ENCODE assay signal across 9 cellular contexts in the genomic region with DNA sequence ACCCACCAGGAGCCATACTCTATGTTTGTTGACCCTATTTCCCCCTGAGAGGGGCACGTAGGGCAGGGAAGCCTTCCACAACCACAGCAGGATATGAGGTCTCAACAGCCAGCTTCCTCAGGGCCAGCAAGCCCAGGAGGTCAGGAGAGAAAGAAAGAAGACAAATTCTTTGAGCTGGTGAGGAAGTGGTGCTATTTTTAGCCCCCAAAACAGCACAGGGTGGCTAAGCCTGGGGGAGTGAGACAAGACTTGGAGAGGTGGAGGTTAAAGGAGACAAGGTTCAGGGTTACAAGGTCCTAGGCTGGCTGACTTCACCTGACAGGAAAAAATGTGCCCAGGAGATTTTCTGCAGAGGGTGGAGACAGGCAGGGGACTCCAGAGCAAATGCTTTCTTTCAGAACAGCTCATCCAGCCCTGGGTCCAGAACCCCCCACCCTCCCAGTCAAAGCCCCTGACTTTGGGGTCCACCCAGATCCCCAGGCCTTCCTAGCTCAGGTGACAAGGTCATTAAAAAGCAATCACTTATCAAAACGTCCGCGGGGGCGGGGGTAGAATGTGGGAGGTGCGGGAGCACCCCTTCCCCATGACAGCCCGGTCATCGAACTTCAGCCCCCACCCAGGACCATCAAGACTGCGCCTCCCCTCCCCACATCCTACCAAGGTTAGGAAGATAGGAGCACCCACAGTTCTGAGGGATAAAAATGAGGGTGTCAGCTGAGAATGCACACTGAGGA. TPM values are rescaled to one million over a fixed set of nuclear protein-coding genes. Genes with fewer than 3 reads are reported as not detected.
DNase-seq lines count a peak whose midpoint lies in the region; ATAC-seq and TF ChIP-seq lines count a peak whose summit lies in the region.
"Had no signal": no experiment of that assay in that cellular context is flagged by ENCODE, and none has a peak within 500 bp of the region (broad histone marks: within the 10 kb centered on the region; RNA-seq: fewer than 3 reads in every experiment).

No MANE protein-coding gene starts in this region.

- peak overlapping the region; percentile 29 for H3K27ac Mint-ChIP-seq in stimulated activated naive CD8-positive, alpha-beta T cell treated with anti-CD3 and anti-CD28 coated beads, Interleukin-15, Interleukin-2, amounts not matched to agents 100 ng/mL and 50 ng/mL, for 24 hours
- H3K27ac Mint-ChIP-seq in activated naive CD8-positive, alpha-beta T cell treated with anti-CD3 and anti-CD28 coated beads, Interleukin-2, amount 10 ng/mL, durations not matched to agents 7 days and 5 days, result peak overlapping the region; percentile 91

- H3K36me3 Mint-ChIP-seq in stimulated activated naive CD8-positive, alpha-beta T cell treated with anti-CD3 and anti-CD28 coated beads, Interleukin-15, Interleukin-2, amounts not matched to agents 100 ng/mL and 50 ng/mL, for 24 hours (ENCODE audit: low read depth), result peaks cover 5% of the 10 kb centered on the region
- peaks cover 12% of the 10 kb centered on the region for H3K36me3 Mint-ChIP-seq in activated naive CD8-positive, alpha-beta T cell treated with anti-CD3 and anti-CD28 coated beads, Interleukin-2, amount 10 ng/mL, durations not matched to agents 7 days and 5 days

- H3K4me3 Mint-ChIP-seq in stimulated activated naive CD8-positive, alpha-beta T cell treated with anti-CD3 and anti-CD28 coated beads, Interleukin-15, Interleukin-2, amounts not matched to agents 100 ng/mL and 50 ng/mL, for 24 hours, result peak overlapping the region; percentile 84
- H3K4me3 Mint-ChIP-seq in activated naive CD8-positive, alpha-beta T cell treated with anti-CD3 and anti-CD28 coated beads, Interleukin-2, amount 10 ng/mL, durations not matched to agents 7 days and 5 days, result peak overlapping the region; percentile 96

- H3K36me3 ChIP-seq in liver (ENCODE audit: control insufficient read depth in 4 of 4, insufficient read depth in 3 of 4, low read depth in 1 of 4, low read length in 3 of 4), result no peaks in the 10 kb centered on the region

- POLR2A ChIA-PET in activated naive CD8-positive, alpha-beta T cell treated with anti-CD3 and anti-CD28 coated beads, Interleukin-2, amount 10 ng/mL, durations not matched to agents 7 days and 5 days (lab: Charles Lee), result interaction anchor here (1.2 to 3.5 kb wide), 7 partner anchors 11 to 73 kb away, joined by 3 to 49 read pairs (median 8); partner anchors contain the start of genes BOLA1 and SF3B4

- WGBS in liver, result 36% methylated on average over 9 of the region's 9 CpGs

- no peaks in the 10 kb centered on the region for H3K4me1 ChIP-seq in liver (ENCODE audit: control insufficient read depth in 4 of 4, insufficient read depth in 4 of 4, low read length in 3 of 4)

- TF ChIP-seq RAD21 in liver (IDR thresholded peaks at IDR 0.05), result no peak

- H3K9me3 Mint-ChIP-seq in stimulated activated naive CD8-positive, alpha-beta T cell treated with anti-CD3 and anti-CD28 coated beads, Interleukin-15, Interleukin-2, amounts not matched to agents 100 ng/mL and 50 ng/mL, for 24 hours, result no peaks in the 10 kb centered on the region
- no peaks in the 10 kb centered on the region for H3K9me3 Mint-ChIP-seq in activated naive CD8-positive, alpha-beta T cell treated with anti-CD3 and anti-CD28 coated beads, Interleukin-2, amount 10 ng/mL, durations not matched to agents 7 days and 5 days

- no peak overlapping the region for H3K9ac ChIP-seq in liver (ENCODE audit: low read depth in 1 of 2, low read length in 2 of 2)

- H3K4me3 ChIP-seq in liver (ENCODE audit: low read depth in 1 of 3, low read length in 3 of 3), result no peak overlapping the region

- TF ChIP-seq CTCF in liver (IDR thresholded peaks at IDR 0.05; ENCODE audit: low read depth, low read length, missing input control), result no peak

- no peaks in the 10 kb centered on the region for H3K27me3 ChIP-seq in liver (ENCODE audit: control insufficient read depth in 4 of 4, insufficient read depth in 4 of 4, low read length in 3 of 4)

- H3K27me3 Mint-ChIP-seq in stimulated activated naive CD8-positive, alpha-beta T cell treated with anti-CD3 and anti-CD28 coated beads, Interleukin-15, Interleukin-2, amounts not matched to agents 100 ng/mL and 50 ng/mL, for 24 hours, result no peaks in the 10 kb centered on the region
- no peaks in the 10 kb centered on the region for H3K27me3 Mint-ChIP-seq in activated naive CD8-positive, alpha-beta T cell treated with anti-CD3 and anti-CD28 coated beads, Interleukin-2, amount 10 ng/mL, durations not matched to agents 7 days and 5 days

- no peak for DNase-seq in stimulated activated naive CD8-positive, alpha-beta T cell treated with anti-CD3 and anti-CD28 coated beads, Interleukin-15, Interleukin-2, amounts not matched to agents 100 U/mL and 50 U/mL, for 24 hours
- DNase-seq in activated naive CD8-positive, alpha-beta T cell treated with anti-CD3 and anti-CD28 coated beads, Interleukin-2, amount 10 ng/mL, durations not matched to agents 7 days and 5 days, result no peak
- no peak for DNase-seq in effector CD8-positive, alpha-beta T cell (lab: John Stamatoyannopoulos, UW)
- no peak for DNase-seq in NOMO-1 treated with DMSO at 0.1 percent for 48 hours (lab: John Stamatoyannopoulos, UW; ENCODE audit: unreplicated experiment)
- DNase-seq in NCI-H2196 treated with DMSO at 0.1 percent for 48 hours (lab: John Stamatoyannopoulos, UW; ENCODE audit: unreplicated experiment), result no peak
- DNase-seq: NCI-H1048 had no signal

- no peak overlapping the region for H3K27ac ChIP-seq in liver (ENCODE audit: low read depth in 1 of 2, low read length in 2 of 2)

- no peak for ATAC-seq in stimulated activated naive CD8-positive, alpha-beta T cell treated with anti-CD3 and anti-CD28 coated beads, Interleukin-15, Interleukin-2, amounts not matched to agents 100 U/mL and 50 U/mL, for 24 hours
- peak; percentile 48 for ATAC-seq in activated naive CD8-positive, alpha-beta T cell treated with anti-CD3 and anti-CD28 coated beads, Interleukin-2, amount 10 ng/mL, durations not matched to agents 7 days and 5 days (ENCODE audit: low read depth)
- ATAC-seq in GM18870 (IDR thresholded peaks at IDR 0.05; ENCODE audit: unreplicated experiment), result no peak

- no peaks in the 10 kb centered on the region for H3K9me3 ChIP-seq in liver (ENCODE audit: control insufficient read depth in 4 of 4, low read length in 3 of 4)

- H3K4me1 Mint-ChIP-seq in stimulated activated naive CD8-positive, alpha-beta T cell treated with anti-CD3 and anti-CD28 coated beads, Interleukin-15, Interleukin-2, amounts not matched to agents 100 ng/mL and 50 ng/mL, for 24 hours (ENCODE audit: low read depth), result peaks cover 37% of the 10 kb centered on the region
- H3K4me1 Mint-ChIP-seq in activated naive CD8-positive, alpha-beta T cell treated with anti-CD3 and anti-CD28 coated beads, Interleukin-2, amount 10 ng/mL, durations not matched to agents 7 days and 5 days, result peaks cover 42% of the 10 kb centered on the region

TF ChIP-seq in liver, 16 proteins besides CTCF, POLR2A, EP300 and RAD21:
- TF ChIP-seq GABPA (IDR thresholded peaks at IDR 0.05 in 1 of 2, conservative IDR thresholded peaks at IDR 0.05 in 1 of 2) (no peak), NR2F2 (IDR thresholded peaks at IDR 0.05) (peak; percentile 48)

RNA-seq across cellular contexts. Expression of gene SV2A, which starts 1.3 kb away (rescaled TPM):
- total RNA-seq in activated naive CD8-positive, alpha-beta T cell treated with anti-CD3 and anti-CD28 coated beads, Interleukin-2, amount 10 ng/mL, durations not matched to agents 7 days and 5 days, result 10 to 100 TPM; 23.9 to 27.5 TPM
- total RNA-seq in liver, result under 1 TPM; 0.25 to 0.51 TPM
- under 1 TPM; 0.13 to 0.23 TPM for polyA plus RNA-seq in liver

RNA-seq across cellular contexts. Expression of gene SF3B4, which starts 11.2 kb away (rescaled TPM):
- 10 to 100 TPM; 72.1 to 74.8 TPM for total RNA-seq in activated naive CD8-positive, alpha-beta T cell treated with anti-CD3 and anti-CD28 coated beads, Interleukin-2, amount 10 ng/mL, durations not matched to agents 7 days and 5 days
- 10 to 100 TPM in 1 of 2 donors, 1 to 10 TPM in 1; 6.3 to 10.1 TPM for total RNA-seq in liver
- 10 to 100 TPM; 15.0 to 16.6 TPM for polyA plus RNA-seq in liver

RNA-seq across cellular contexts. Expression of gene BOLA1, which starts 17.0 kb away (rescaled TPM):
- total RNA-seq in activated naive CD8-positive, alpha-beta T cell treated with anti-CD3 and anti-CD28 coated beads, Interleukin-2, amount 10 ng/mL, durations not matched to agents 7 days and 5 days, result 10 to 100 TPM; 23.7 to 25.4 TPM
- 10 to 100 TPM; 10.2 to 10.8 TPM for total RNA-seq in liver
- 10 to 100 TPM; 12.3 to 22.1 TPM for polyA plus RNA-seq in liver

RNA-seq across cellular contexts. Expression of gene MTMR11, which starts 20.3 kb away (rescaled TPM):
- 1 to 10 TPM; 1.6 to 1.8 TPM for total RNA-seq in activated naive CD8-positive, alpha-beta T cell treated with anti-CD3 and anti-CD28 coated beads, Interleukin-2, amount 10 ng/mL, durations not matched to agents 7 days and 5 days
- total RNA-seq in liver, result 1 to 10 TPM; 1.6 to 1.9 TPM
- polyA plus RNA-seq in liver, result 1 to 10 TPM; 1.5 to 2.1 TPM

Comparison
In these comparisons a context has a peak if more than half of its experiments do, and no peak if none do; other contexts are left out.
1. RNA of gene SV2A, which starts 1.3 kb away (total RNA-seq): 23.9 to 27.5 TPM in activated naive CD8-positive, alpha-beta T cell treated with anti-CD3 and anti-CD28 coated beads, Interleukin-2, amount 10 ng/mL, durations not matched to agents 7 days and 5 days; 0.25 to 0.51 TPM in liver; every median in the first group is over 10 times any median in the second.
2. RNA of gene SF3B4, which starts 11.2 kb away (total RNA-seq): 72.1 to 74.8 TPM in activated naive CD8-positive, alpha-beta T cell treated with anti-CD3 and anti-CD28 coated beads, Interleukin-2, amount 10 ng/mL, durations not matched to agents 7 days and 5 days; 6.3 to 10.1 TPM in liver; every median in the first group is over 4 times any median in the second.